Comparison of ENCODE assay signal across 20 cellular contexts in the genomic region with DNA sequence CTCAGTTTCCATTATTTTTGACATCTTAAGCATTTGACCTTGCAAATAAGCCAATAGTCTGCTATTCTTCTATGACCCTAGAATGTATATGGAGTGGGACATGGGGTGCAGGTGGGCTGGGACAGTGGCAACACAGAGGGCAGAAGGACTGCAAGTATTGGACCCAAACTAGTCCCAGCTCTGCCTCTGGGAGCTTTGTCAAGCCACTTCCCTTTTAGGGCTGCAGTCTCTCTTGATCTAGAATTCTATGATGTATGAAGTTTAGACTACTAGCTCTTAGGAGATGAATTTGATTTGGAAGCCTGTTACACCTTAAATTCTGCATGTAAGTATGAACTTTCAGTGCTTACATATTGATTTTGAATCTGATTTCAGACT. TPM values are rescaled to one million over a fixed set of nuclear protein-coding genes. Genes with fewer than 3 reads are reported as not detected.
DNase-seq lines count a peak whose midpoint lies in the region; ATAC-seq, FAIRE-seq and TF ChIP-seq lines count a peak whose summit lies in the region.
"Had no signal": no experiment of that assay in that cellular context is flagged by ENCODE, and none has a peak within 500 bp of the region (broad histone marks: within the 10 kb centered on the region; RNA-seq: fewer than 3 reads in every experiment).

No MANE protein-coding gene starts in this region.

- H3K27me3 ChIP-seq in neuronal stem cell (ENCODE audit: control insufficient read depth in 3 of 3, insufficient read depth in 3 of 3, low read depth in 1 of 3, low read length in 3 of 3), result peaks cover 0 to 8% (median 1%) of the 10 kb centered on the region in 3 experiments
- H3K27me3 ChIP-seq: neutrophil had no signal

- no peak overlapping the region for H3K4me2 ChIP-seq in neuronal stem cell (ENCODE audit: insufficient read depth, low read length, poor library complexity, severe bottlenecking)
- H3K4me2 ChIP-seq: A549, PC-9, smooth muscle cell had no signal

- H3K4me3 ChIP-seq in neuronal stem cell (ENCODE audit: low read length in 2 of 2), result no peak overlapping the region
- H3K4me3 ChIP-seq: A549, PC-9, smooth muscle cell had no signal

- no peak overlapping the region for H2AFZ ChIP-seq in neuronal stem cell (ENCODE audit: low read length)
- H2AFZ ChIP-seq: PC-9 had no signal

- H3K79me1 ChIP-seq in neuronal stem cell (ENCODE audit: low read depth, low read length), result no peaks in the 10 kb centered on the region

- no peaks in the 10 kb centered on the region for H3K4me1 Mint-ChIP-seq in MCF 10A (ENCODE audit: insufficient read depth, unreplicated experiment)
- H3K4me1 Mint-ChIP-seq: activated CD4-positive, alpha-beta T cell treated with anti-CD3 and anti-CD28 coated beads, Interleukin-2, amount 10 ng/mL, durations not matched to agents 7 days and 5 days had no signal

- H3K27ac ChIP-seq in neuronal stem cell (replicated peaks; ENCODE audit: low read length), result no peak overlapping the region
- H3K27ac ChIP-seq: A549, neutrophil, PC-9 had no signal

- no peak overlapping the region for H3K14ac ChIP-seq in neuronal stem cell (ENCODE audit: low read length)

- intact Hi-C loops in MCF 10A (cut with micrococcal nuclease), result no loop called here

- POLR2A ChIA-PET in MCF 10A (lab: Yijun Ruan, JAX), result interaction anchor here (0.9 kb wide), 1 partner anchor 13 kb away, joined by 3 read pairs; no protein-coding TSS in a partner anchor

- no peak overlapping the region for H2BK12ac ChIP-seq in neuronal stem cell (ENCODE audit: low read length)

- TF ChIP-seq CTCF in MCF 10A (IDR thresholded peaks at IDR 0.05; ENCODE audit: unreplicated experiment), result no peak

- H2BK15ac ChIP-seq in neuronal stem cell (ENCODE audit: low read length), result no peak overlapping the region

- DNase-seq in urothelium cell line (ENCODE audit: low spot score) (no peak), neuronal stem cell (ENCODE audit: low spot score) (no peak), MCF 10A (ENCODE audit: unreplicated experiment) (no peak), RKO (ENCODE audit: low spot score) (no peak)
- DNase-seq: activated CD4-positive, alpha-beta T cell treated with anti-CD3 and anti-CD28 coated beads, Interleukin-2, amount 10 ng/mL, durations not matched to agents 7 days and 5 days; activated effector memory CD4-positive, alpha-beta T cell treated with Interleukin-2 at 50 U/mL for 16 hours; NCI-H2107; PC-9 had no signal

- H3K23ac ChIP-seq in neuronal stem cell (ENCODE audit: low read depth, low read length, poor library complexity), result no peak overlapping the region

- peak; percentile 35 for ATAC-seq in GM18498 (IDR thresholded peaks at IDR 0.05; ENCODE audit: unreplicated experiment)
- peak; percentile 15 for ATAC-seq in GM19463 (IDR thresholded peaks at IDR 0.05; ENCODE audit: unreplicated experiment)
- ATAC-seq in HG02798 (IDR thresholded peaks at IDR 0.05; ENCODE audit: poor library complexity, unreplicated experiment), result peak; percentile 27
- peak; percentile 32 for ATAC-seq in HG03439 (IDR thresholded peaks at IDR 0.05; ENCODE audit: unreplicated experiment)
- ATAC-seq: A549 had no signal

- FAIRE-seq in urothelium cell line (lab: Jason Lieb, UNC), result no peak
- FAIRE-seq: A549, endothelial cell of umbilical vein had no signal

- H3K18ac ChIP-seq in neuronal stem cell (ENCODE audit: low read length), result no peak overlapping the region

- no peak overlapping the region for H2BK120ac ChIP-seq in neuronal stem cell (ENCODE audit: low read depth, low read length)

- no peak overlapping the region for H3K4me3 Mint-ChIP-seq in MCF 10A (ENCODE audit: unreplicated experiment)
- H3K4me3 Mint-ChIP-seq: activated CD4-positive, alpha-beta T cell treated with anti-CD3 and anti-CD28 coated beads, Interleukin-2, amount 10 ng/mL, durations not matched to agents 7 days and 5 days; T-helper 1 cell treated with Interleukin-12 subunit alpha and Interleukin-12 subunit beta and Interleukin-4 antibody, amounts not matched to agents 30 μg/mL and 1 μg/mL, for 36 hours; type B pancreatic cell had no signal

- CTCF ChIA-PET in MCF 10A (lab: Yijun Ruan, JAX), result interaction anchor here (0.6 to 1.8 kb wide), 2 partner anchors 8 to 1267 kb away, joined by 3 to 8 read pairs; no protein-coding TSS in a partner anchor

- no peaks in the 10 kb centered on the region for H3K9me3 ChIP-seq in neuronal stem cell (replicated peaks in 1 of 2; ENCODE audit: control insufficient read depth in 2 of 2, insufficient read depth in 1 of 2, low read depth in 1 of 2, low read length in 2 of 2)
- H3K9me3 ChIP-seq: A549, neutrophil had no signal

- H3K27me3 Mint-ChIP-seq in MCF 10A (ENCODE audit: insufficient read depth, unreplicated experiment), result peaks cover 21% of the 10 kb centered on the region
- H3K27me3 Mint-ChIP-seq: activated CD4-positive, alpha-beta T cell treated with anti-CD3 and anti-CD28 coated beads, Interleukin-2, amount 10 ng/mL, durations not matched to agents 7 days and 5 days had no signal

- no peak overlapping the region for H3K4ac ChIP-seq in neuronal stem cell (ENCODE audit: low read length)

- no peaks in the 10 kb centered on the region for H3K36me3 Mint-ChIP-seq in MCF 10A (ENCODE audit: insufficient read depth, unreplicated experiment)
- H3K36me3 Mint-ChIP-seq: type B pancreatic cell had no signal

- H3K4me1 ChIP-seq in neuronal stem cell (ENCODE audit: control insufficient read depth in 2 of 2, insufficient read depth in 1 of 2, low read depth in 1 of 2, low read length in 2 of 2), result peaks cover 6 to 12% of the 10 kb centered on the region in 2 donors
- H3K4me1 ChIP-seq: A549 had no signal

- H3K9me3 Mint-ChIP-seq in MCF 10A (ENCODE audit: unreplicated experiment), result no peaks in the 10 kb centered on the region
- H3K9me3 Mint-ChIP-seq: activated CD4-positive, alpha-beta T cell treated with anti-CD3 and anti-CD28 coated beads, Interleukin-2, amount 10 ng/mL, durations not matched to agents 7 days and 5 days; T-helper 1 cell treated with Interleukin-12 subunit alpha and Interleukin-12 subunit beta and Interleukin-4 antibody, amounts not matched to agents 30 μg/mL and 1 μg/mL, for 36 hours; type B pancreatic cell had no signal

- H3K36me3 ChIP-seq in neuronal stem cell (replicated peaks in 1 of 2; ENCODE audit: control insufficient read depth in 2 of 2, insufficient read depth in 2 of 2, low read length in 2 of 2), result no peaks in the 10 kb centered on the region
- H3K36me3 ChIP-seq: neutrophil had no signal

- no peak overlapping the region for H3K27ac Mint-ChIP-seq in MCF 10A (ENCODE audit: low read depth, unreplicated experiment)
- H3K27ac Mint-ChIP-seq: activated CD4-positive, alpha-beta T cell treated with anti-CD3 and anti-CD28 coated beads, Interleukin-2, amount 10 ng/mL, durations not matched to agents 7 days and 5 days; T-helper 1 cell treated with Interleukin-12 subunit alpha and Interleukin-12 subunit beta and Interleukin-4 antibody, amounts not matched to agents 30 μg/mL and 1 μg/mL, for 36 hours; type B pancreatic cell had no signal

- H3K9ac ChIP-seq in neuronal stem cell (ENCODE audit: low read depth, low read length, poor library complexity), result no peak overlapping the region

- no TSS peak for BruUV-seq in MCF 10A (replicated peaks; lab: Mats Ljungman, UMichigan)

- H2AK5ac ChIP-seq in neuronal stem cell (ENCODE audit: low read depth, low read length), result no peak overlapping the region

- H2BK5ac ChIP-seq in neuronal stem cell (ENCODE audit: low read length), result no peak overlapping the region

- H4K8ac ChIP-seq in neuronal stem cell (ENCODE audit: low read depth, low read length), result no peak overlapping the region

- no peak overlapping the region for H4K91ac ChIP-seq in neuronal stem cell (ENCODE audit: low read depth, low read length, poor library complexity)

RNA-seq across cellular contexts. Expression of a gene that starts 27.6 kb away (rescaled TPM):
- polyA plus RNA-seq in neuronal stem cell (2013, experiment 1 of 2), result not detected
- 0.01 TPM for polyA plus RNA-seq in neuronal stem cell (2013, experiment 2 of 2)
- not detected in 2 replicates for total RNA-seq in MCF 10A (2022)
- total RNA-seq: activated CD4-positive, alpha-beta T cell treated with anti-CD3 and anti-CD28 coated beads, Interleukin-2, amount 10 ng/mL, durations not matched to agents 7 days and 5 days; bronchial epithelial cell; endothelial cell of umbilical vein; LHCN-M2; PC-9; smooth muscle cell had no signal
- polyA plus RNA-seq: A549, endothelial cell of umbilical vein had no signal

RNA-seq across cellular contexts. Expression of a gene that starts 44.2 kb away (rescaled TPM):
- 13.8 TPM for polyA plus RNA-seq in neuronal stem cell (2013, experiment 1 of 2)
- polyA plus RNA-seq in neuronal stem cell (2013, experiment 2 of 2), result 14.6 TPM
- 27.6 and 39.7 TPM in 2 replicates for total RNA-seq in MCF 10A (2022)
